Comparison of ENCODE assay signal across 8 cellular contexts in genomic region chr18:9615280-9615797, GRCh38.
DNase-seq lines count a peak whose midpoint lies in the region; ATAC-seq and TF ChIP-seq lines count a peak whose summit lies in the region.

No MANE protein-coding gene starts in this region.

- ATAC-seq in GM18868 (IDR thresholded peaks at IDR 0.05; ENCODE audit: unreplicated experiment) = no peak
- ATAC-seq in HG02763 (IDR thresholded peaks at IDR 0.05; ENCODE audit: unreplicated experiment) = no peak
- no peak for ATAC-seq in HG03378 (IDR thresholded peaks at IDR 0.05; ENCODE audit: unreplicated experiment)

- DNase-seq in cardiac fibroblast (ENCODE audit: low read depth in 2 of 2) (no peak), midbrain (lab: John Stamatoyannopoulos, UW) (peak; percentile 39), NCI-H128 (lab: John Stamatoyannopoulos, UW; ENCODE audit: unreplicated experiment) (no peak)

- H3K27ac ChIP-seq in 22Rv1 (peak overlapping the region; percentile 64), HUES6 (ENCODE audit: low read depth, low read length) (peak overlapping the region; percentile 88)

- H3K36me3 ChIP-seq in HUES6 (ENCODE audit: control insufficient read depth, insufficient read depth, low read length) = peaks cover 13% of the 10 kb centered on the region

- TF ChIP-seq CTCF in 22Rv1 (IDR thresholded peaks at IDR 0.05) = no peak
- no peak for TF ChIP-seq CTCF in cardiac fibroblast (IDR thresholded peaks at IDR 0.05; ENCODE audit: low read depth, low read length)

- H3K9me3 ChIP-seq in HUES6 (ENCODE audit: control insufficient read depth, insufficient read depth, low read depth, low read length) = no peaks in the 10 kb centered on the region

- no peaks in the 10 kb centered on the region for H3K27me3 ChIP-seq in HUES6 (ENCODE audit: control insufficient read depth, insufficient read depth, low read length)

- H3K9ac ChIP-seq in HUES6 (ENCODE audit: low read length) = peak overlapping the region; percentile 85

- H3K4me1 ChIP-seq in HUES6 (ENCODE audit: control insufficient read depth, insufficient read depth, low read length) = peaks cover 20% of the 10 kb centered on the region

- H3K4me3 ChIP-seq in HUES6 (ENCODE audit: low read depth, low read length) = peak overlapping the region; percentile 62
- H3K4me3 ChIP-seq in cardiac fibroblast (replicated peaks in 1 of 2; ENCODE audit: low read depth in 2 of 2, low read length in 2 of 2) = peak overlapping the region; percentile 44 to 54
